Comparison of ENCODE assay signal across 15 cellular contexts in the genomic region with DNA sequence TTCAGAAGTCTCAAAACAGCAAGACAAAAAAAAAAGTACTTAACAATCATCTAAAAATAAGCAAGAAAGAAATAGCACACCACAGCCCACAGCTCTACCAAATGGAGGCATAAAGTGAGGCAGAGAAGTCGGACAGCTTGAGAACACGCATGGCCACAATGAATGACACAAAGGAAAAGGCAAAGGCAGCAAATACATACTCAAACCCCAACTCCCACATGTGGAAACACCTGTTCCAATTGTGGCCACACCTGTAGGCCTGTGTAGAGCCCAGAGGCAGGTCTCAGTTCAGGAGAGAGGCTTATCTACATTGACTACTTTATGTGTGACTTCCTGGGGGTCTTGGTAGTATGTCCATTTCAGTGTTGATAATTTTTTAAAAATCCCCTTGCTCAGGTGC.
A peak's percentile ranks its signal among the peaks of the same experiment; 100 is the strongest.
DNase-seq lines count a peak whose midpoint lies in the region; ATAC-seq and TF ChIP-seq lines count a peak whose summit lies in the region.
"Had no signal": no experiment of that assay in that cellular context is flagged by ENCODE, and none has a peak within 500 bp of the region (broad histone marks: within the 10 kb centered on the region; RNA-seq: fewer than 3 reads in every experiment).

No MANE protein-coding gene starts in this region.

- TF ChIP-seq CTCF in Calu3 (IDR thresholded peaks at IDR 0.05; ENCODE audit: unreplicated experiment) (no peak), OCI-LY7 (conservative IDR thresholded peaks at IDR 0.05; ENCODE audit: low read length) (no peak)

- ATAC-seq in GM19438 (IDR thresholded peaks at IDR 0.05; ENCODE audit: low read depth, unreplicated experiment) (peak; percentile 54), HG02973 (IDR thresholded peaks at IDR 0.05; ENCODE audit: unreplicated experiment) (peak; percentile 76), HG02588 (IDR thresholded peaks at IDR 0.05; ENCODE audit: unreplicated experiment) (no peak), T-cell (replicated peaks in 1 of 4) (no peak)
- no peak for ATAC-seq in naive thymus-derived CD4-positive, alpha-beta T cell
- ATAC-seq: SK-N-SH treated with all-trans-retinoic acid at 6 μM for 48 hours had no signal

- H3K4me1 Mint-ChIP-seq in Calu3 (ENCODE audit: low read depth, unreplicated experiment) (peaks cover 36% of the 10 kb centered on the region), T-cell (peaks cover 0 to 1% (median 0%) of the 10 kb centered on the region in 3 donors)
- H3K4me1 Mint-ChIP-seq in naive thymus-derived CD4-positive, alpha-beta T cell, result peaks cover 0 to 3% (median 0%) of the 10 kb centered on the region in 7 donors
- H3K4me1 Mint-ChIP-seq: nephron had no signal

- peaks cover 13% of the 10 kb centered on the region for H3K4me1 ChIP-seq in OCI-LY7 (ENCODE audit: insufficient read depth, low read length, poor library complexity, severe bottlenecking)
- H3K4me1 ChIP-seq in naive thymus-derived CD4-positive, alpha-beta T cell (ENCODE audit: control insufficient read depth in 2 of 2, insufficient read depth in 2 of 2, low read length in 2 of 2), result no peaks in the 10 kb centered on the region

- no peaks in the 10 kb centered on the region for H3K9me3 ChIP-seq in OCI-LY7 (ENCODE audit: low read length)
- no peaks in the 10 kb centered on the region for H3K9me3 ChIP-seq in naive thymus-derived CD4-positive, alpha-beta T cell (ENCODE audit: control insufficient read depth in 2 of 3, low read length in 3 of 3)

- H3K27me3 ChIP-seq in naive thymus-derived CD4-positive, alpha-beta T cell (ENCODE audit: control insufficient read depth in 2 of 2, insufficient read depth in 2 of 2, low read length in 2 of 2), result no peaks in the 10 kb centered on the region

- no peaks in the 10 kb centered on the region for H3K79me2 ChIP-seq in OCI-LY7 (ENCODE audit: insufficient read depth, low read depth, low read length)

- no peak overlapping the region for H3K4me3 ChIP-seq in OCI-LY7 (ENCODE audit: low read depth, low read length, poor library complexity, severe bottlenecking)
- no peak overlapping the region for H3K4me3 ChIP-seq in naive thymus-derived CD4-positive, alpha-beta T cell (ENCODE audit: low read length)

- H3K4me3 Mint-ChIP-seq in Calu3 (ENCODE audit: low read depth, unreplicated experiment) (no peak overlapping the region), T-cell (no peak overlapping the region)
- peak overlapping the region in 1 of 10 donors; percentile 30 for H3K4me3 Mint-ChIP-seq in naive thymus-derived CD4-positive, alpha-beta T cell
- H3K4me3 Mint-ChIP-seq: nephron had no signal

- POLR2A ChIA-PET in OCI-LY7 (lab: Charles Lee), result no interaction called here
- POLR2A ChIA-PET in T-cell (lab: Charles Lee), result no interaction called here
- POLR2A ChIA-PET in naive thymus-derived CD4-positive, alpha-beta T cell (lab: Charles Lee), result no interaction called here

- peak overlapping the region; percentile 51; the same call in 1 of the 2 replicates for H2AFZ ChIP-seq in OCI-LY7 (ENCODE audit: low read length)

- H3K27me3 Mint-ChIP-seq in Calu3 (ENCODE audit: unreplicated experiment) (no peaks in the 10 kb centered on the region), T-cell (no peaks in the 10 kb centered on the region)
- H3K27me3 Mint-ChIP-seq in naive thymus-derived CD4-positive, alpha-beta T cell, result peaks cover 0 to 1% (median 0%) of the 10 kb centered on the region in 5 donors

- H3K9me2 ChIP-seq in OCI-LY7 (ENCODE audit: insufficient read depth, low read length), result no peaks in the 10 kb centered on the region

- H3K9me3 Mint-ChIP-seq in Calu3 (ENCODE audit: low read depth, unreplicated experiment) (peaks cover 9% of the 10 kb centered on the region), T-cell (no peaks in the 10 kb centered on the region)
- peaks cover 0 to 2% (median 0%) of the 10 kb centered on the region in 11 donors for H3K9me3 Mint-ChIP-seq in naive thymus-derived CD4-positive, alpha-beta T cell

- no peaks in the 10 kb centered on the region for H4K20me1 ChIP-seq in OCI-LY7 (ENCODE audit: insufficient read depth, low read length)

- H3K4me2 ChIP-seq in OCI-LY7 (ENCODE audit: low read length), result no peak overlapping the region

- intact Hi-C loops in Calu3 (cut with micrococcal nuclease; ENCODE audit: unreplicated experiment) (no loop called here), OCI-LY7 (cut with micrococcal nuclease; ENCODE audit: unreplicated experiment) (no loop called here)
- intact Hi-C loops in naive thymus-derived CD4-positive, alpha-beta T cell (cut with micrococcal nuclease), result no loop called here

- H3K27ac Mint-ChIP-seq in Calu3 (ENCODE audit: unreplicated experiment) (peak overlapping the region; percentile 67), T-cell (no peak overlapping the region)
- H3K27ac Mint-ChIP-seq in naive thymus-derived CD4-positive, alpha-beta T cell, result no peak overlapping the region
- H3K27ac Mint-ChIP-seq: nephron had no signal

- DNase-seq in Calu3 (no peak), OCI-LY7 (ENCODE audit: low spot score) (no peak), T-cell (no peak), mesenteric fat pad (ENCODE audit: low spot score) (no peak)
- DNase-seq in naive thymus-derived CD4-positive, alpha-beta T cell, result no peak
- DNase-seq: dermis blood vessel endothelial cell; DMS79 treated with DMSO at 0.1 percent for 48 hours; kidney; NCI-H526 treated with DMSO at 0.1 percent for 48 hours; stimulated activated CD4-positive, alpha-beta T cell treated with anti-CD3 and anti-CD28 coated beads, Interleukin-15, amount 100 ng/mL, for 24 hours had no signal

- BruUV-seq in Calu3 (replicated peaks; lab: Mats Ljungman, UMichigan), result no TSS peak
- BruUV-seq in OCI-LY7 (replicated peaks; lab: Mats Ljungman, UMichigan), result no TSS peak

- CTCF ChIA-PET in Calu3 (lab: Charles Lee), result no interaction called here
- CTCF ChIA-PET in OCI-LY7 (lab: Charles Lee; ENCODE audit: unreplicated experiment), result no interaction called here
- CTCF ChIA-PET in T-cell (lab: Charles Lee), result no interaction called here
- CTCF ChIA-PET in naive thymus-derived CD4-positive, alpha-beta T cell (lab: Charles Lee), result interaction anchor here (0.7 kb wide), 1 partner anchor 735 kb away, joined by 3 read pairs; no protein-coding TSS in a partner anchor

- H3K27ac ChIP-seq in OCI-LY7 (ENCODE audit: low read depth, low read length, poor library complexity, severe bottlenecking), result no peak overlapping the region
- no peak overlapping the region for H3K27ac ChIP-seq in naive thymus-derived CD4-positive, alpha-beta T cell (ENCODE audit: low read depth, low read length)

- H3K36me3 Mint-ChIP-seq in Calu3 (ENCODE audit: insufficient read depth, unreplicated experiment) (peaks cover 4% of the 10 kb centered on the region), T-cell (no peaks in the 10 kb centered on the region)
- H3K36me3 Mint-ChIP-seq in naive thymus-derived CD4-positive, alpha-beta T cell, result no peaks in the 10 kb centered on the region

- H3K36me3 ChIP-seq in OCI-LY7 (ENCODE audit: insufficient read depth, low read length), result no peaks in the 10 kb centered on the region
- no peaks in the 10 kb centered on the region for H3K36me3 ChIP-seq in naive thymus-derived CD4-positive, alpha-beta T cell (ENCODE audit: control insufficient read depth in 2 of 3, insufficient read depth in 3 of 3, low read length in 3 of 3)

Comparison
In these comparisons a context has a peak if more than half of its experiments do, and no peak if none do; other contexts are left out.
1. ATAC-seq: peak in GM19438 (single experiment) and HG02973 (single experiment); none in HG02588 (single experiment), T-cell (0 of 4) and naive thymus-derived CD4-positive, alpha-beta T cell (single experiment).